Comparison of ENCODE assay signal across 20 cellular contexts in the genomic region with DNA sequence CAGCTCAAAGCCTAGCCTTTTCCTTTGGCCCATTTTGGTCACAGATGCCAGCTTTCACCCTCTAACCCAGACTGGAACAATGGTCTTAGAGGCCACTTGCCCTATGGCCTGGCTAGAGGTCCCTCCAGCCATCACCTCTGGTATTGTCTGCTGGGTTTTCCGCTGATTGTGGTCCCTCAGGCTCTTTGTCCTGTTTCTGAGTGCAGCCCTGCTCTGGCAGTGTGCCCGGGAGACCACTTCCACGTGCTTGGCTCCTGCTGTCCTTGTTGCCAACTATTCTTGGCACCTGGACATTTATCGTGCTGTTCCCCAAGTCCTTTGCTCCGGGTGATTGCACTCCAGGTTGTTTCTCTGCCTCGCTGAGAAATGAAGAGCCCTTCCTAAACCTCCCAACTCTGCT. TPM values are rescaled to one million over a fixed set of nuclear protein-coding genes. Genes with fewer than 3 reads are reported as not detected.
DNase-seq lines count a peak whose midpoint lies in the region; ATAC-seq and TF ChIP-seq lines count a peak whose summit lies in the region.
"Had no signal": no experiment of that assay in that cellular context is flagged by ENCODE, and none has a peak within 500 bp of the region (broad histone marks: within the 10 kb centered on the region; RNA-seq: fewer than 3 reads in every experiment).

No MANE protein-coding gene starts in this region.

- H3K4me3 ChIP-seq in MG63, result no peak overlapping the region
- H3K4me3 ChIP-seq: A549; BLaER1 treated with 17β-estradiol and CSF1 and Interleukin-3, amounts not matched to agents 10 nM and 100 nM; cardiac muscle cell; SJCRH30; upper lobe of right lung had no signal

- CTCF ChIA-PET in GM10248 (lab: Yijun Ruan, JAX), result interaction anchor here (0.8 to 7.1 kb wide), 12 partner anchors 10 to 217 kb away, joined by 3 to 113 read pairs (median 8); no protein-coding TSS in a partner anchor

- H3K27me3 Mint-ChIP-seq in stimulated activated naive B cell treated with anti-CD40 and anti-IgM and Interleukin-4, amounts not matched to agents 10 μg/mL and 1 μg/mL and 100 μg/mL, for 72 hours, result peaks cover 17 to 23% of the 10 kb centered on the region in 2 donors

- H3K9me3 Mint-ChIP-seq in stimulated activated naive B cell treated with anti-CD40 and anti-IgM and Interleukin-4, amounts not matched to agents 10 μg/mL and 1 μg/mL and 100 μg/mL, for 72 hours, result no peaks in the 10 kb centered on the region
- H3K9me3 Mint-ChIP-seq: activated T-helper 1 cell treated with anti-CD3 and anti-CD28 coated beads, Interleukin-12 subunit alpha, Interleukin-12 subunit beta, Interleukin-2, Interleukin-4 antibody, amounts not matched to agents 30 ng/mL and 10 ng/mL and 1 ng/mL, durations not matched to agents 14 hours and 24 hours and 36 hours had no signal

- peaks cover 4 to 11% of the 10 kb centered on the region in 2 donors for H3K4me1 Mint-ChIP-seq in stimulated activated naive B cell treated with anti-CD40 and anti-IgM and Interleukin-4, amounts not matched to agents 10 μg/mL and 1 μg/mL and 100 μg/mL, for 72 hours

- H3K4me3 Mint-ChIP-seq in stimulated activated naive B cell treated with anti-CD40 and anti-IgM and Interleukin-4, amounts not matched to agents 10 μg/mL and 1 μg/mL and 100 μg/mL, for 72 hours, result no peak overlapping the region
- H3K4me3 Mint-ChIP-seq: activated T-helper 1 cell treated with anti-CD3 and anti-CD28 coated beads, Interleukin-12 subunit alpha, Interleukin-12 subunit beta, Interleukin-2, Interleukin-4 antibody, amounts not matched to agents 30 ng/mL and 10 ng/mL and 1 ng/mL, durations not matched to agents 14 hours and 24 hours and 36 hours had no signal

- no peaks in the 10 kb centered on the region for H3K9me3 ChIP-seq in MG63
- H3K9me3 ChIP-seq: A549; BLaER1 treated with 17β-estradiol and CSF1 and Interleukin-3, amounts not matched to agents 10 nM and 100 nM; esophagus squamous epithelium; SJCRH30; upper lobe of right lung had no signal

- no peaks in the 10 kb centered on the region for H3K36me3 Mint-ChIP-seq in stimulated activated naive B cell treated with anti-CD40 and anti-IgM and Interleukin-4, amounts not matched to agents 10 μg/mL and 1 μg/mL and 100 μg/mL, for 72 hours

- DNase-seq in left cardiac atrium (no peak), Right ventricle myocardium inferior (ENCODE audit: missing footprints) (no peak), NCI-H2107 treated with DMSO at 0.1 percent for 48 hours (lab: John Stamatoyannopoulos, UW; ENCODE audit: unreplicated experiment) (peak; percentile 93), SHP77 (lab: John Stamatoyannopoulos, UW) (peak; percentile 55 to 65), MG63 (no peak), GM10248 (ENCODE audit: extremely low spot score) (no peak)
- no peak for DNase-seq in stimulated activated naive B cell treated with anti-CD40 and anti-IgM and Interleukin-4, amounts not matched to agents 10 μg/mL and 1 μg/mL and 100 μg/mL, for 72 hours
- DNase-seq: activated CD4-positive, CD25-positive, alpha-beta regulatory T cell treated with anti-CD3 and anti-CD28 coated beads, Interleukin-2, amount 50 U/mL, for 72 hours; activated CD8-positive, alpha-beta memory T cell treated with anti-CD3 and anti-CD28 coated beads for 24 hours; effector CD8-positive, alpha-beta T cell; esophagus squamous epithelium; SJCRH30; stimulated activated CD4-positive, alpha-beta T cell treated with anti-CD3 and anti-CD28 coated beads, Interleukin-15, amount 100 ng/mL, for 24 hours; stimulated activated naive CD4-positive, alpha-beta T cell treated with Interleukin-2 at 50 U/mL for 16 hours; upper lobe of right lung had no signal

- H3K27me3 ChIP-seq in MG63, result no peaks in the 10 kb centered on the region
- H3K27me3 ChIP-seq: BLaER1 treated with 17β-estradiol and CSF1 and Interleukin-3, amounts not matched to agents 10 nM and 100 nM; cardiac muscle cell; SJCRH30 had no signal

- POLR2A ChIA-PET in GM10248 (lab: Yijun Ruan, JAX), result no interaction called here

- H3K36me3 ChIP-seq in MG63, result no peaks in the 10 kb centered on the region
- H3K36me3 ChIP-seq: BLaER1 treated with 17β-estradiol and CSF1 and Interleukin-3, amounts not matched to agents 10 nM and 100 nM; cardiac muscle cell; esophagus squamous epithelium; SJCRH30; upper lobe of right lung had no signal

- peak overlapping the region; percentile 1 for H3K27ac Mint-ChIP-seq in stimulated activated naive B cell treated with anti-CD40 and anti-IgM and Interleukin-4, amounts not matched to agents 10 μg/mL and 1 μg/mL and 100 μg/mL, for 72 hours
- H3K27ac Mint-ChIP-seq: activated T-helper 1 cell treated with anti-CD3 and anti-CD28 coated beads, Interleukin-12 subunit alpha, Interleukin-12 subunit beta, Interleukin-2, Interleukin-4 antibody, amounts not matched to agents 30 ng/mL and 10 ng/mL and 1 ng/mL, durations not matched to agents 14 hours and 24 hours and 36 hours had no signal

- intact Hi-C loops in left cardiac atrium (cut with DNase I) (loop anchor here (1.0 to 2.0 kb wide), 2 partner anchors 207 to 209 kb away; no protein-coding TSS in a partner anchor), Right ventricle myocardium inferior (cut with DNase I) (loop anchor here (1.0 to 5.0 kb wide), 2 partner anchors 207 to 1790 kb away; no protein-coding TSS in a partner anchor)

- ATAC-seq in left cardiac atrium (peak; percentile 25), Right ventricle myocardium inferior (no peak), GM21423 (IDR thresholded peaks at IDR 0.05; ENCODE audit: unreplicated experiment) (no peak)
- ATAC-seq in stimulated activated naive B cell treated with anti-CD40 and anti-IgM and Interleukin-4, amounts not matched to agents 10 μg/mL and 1 μg/mL and 100 μg/mL, for 72 hours (replicated peaks), result no peak

- no peak for TF ChIP-seq CTCF in GM10248 (IDR thresholded peaks at IDR 0.05; ENCODE audit: control extremely low read depth, extremely low read depth, low read depth, missing control alignments)

RNA-seq across cellular contexts. Expression of a gene that starts 53.3 kb away (rescaled TPM):
- total RNA-seq in left cardiac atrium, result 1 to 10 TPM; 2.0 to 3.6 TPM
- total RNA-seq in Right ventricle myocardium inferior, result 6.1 TPM
- 3.8 and 6.8 TPM in 2 replicates for total RNA-seq in MG63 (2014; rRNA removed; shearing (Covaris generic); ENCODE audit: low replicate concordance)
- total RNA-seq: activated T-helper 1 cell treated with anti-CD3 and anti-CD28 coated beads, Interleukin-12 subunit alpha, Interleukin-12 subunit beta, Interleukin-2, Interleukin-4 antibody, amounts not matched to agents 30 ng/mL and 10 ng/mL and 1 ng/mL, durations not matched to agents 14 hours and 24 hours and 36 hours; cardiac muscle cell had no signal

Comparison
In these comparisons a context has a peak if more than half of its experiments do, and no peak if none do; other contexts are left out.
1. ATAC-seq: peak in left cardiac atrium (2 of 2); none in Right ventricle myocardium inferior (single experiment), stimulated activated naive B cell treated with anti-CD40 and anti-IgM and Interleukin-4, amounts not matched to agents 10 μg/mL and 1 μg/mL and 100 μg/mL, for 72 hours (0 of 2) and GM21423 (single experiment).
2. DNase-seq: peak in NCI-H2107 treated with DMSO at 0.1 percent for 48 hours (single experiment) and SHP77 (2 of 2); none in left cardiac atrium (single experiment), Right ventricle myocardium inferior (single experiment), stimulated activated naive B cell treated with anti-CD40 and anti-IgM and Interleukin-4, amounts not matched to agents 10 μg/mL and 1 μg/mL and 100 μg/mL, for 72 hours (single experiment), MG63 (single experiment) and GM10248 (single experiment).